ENCODE assay signal across 12 cellular contexts in the genomic region with DNA sequence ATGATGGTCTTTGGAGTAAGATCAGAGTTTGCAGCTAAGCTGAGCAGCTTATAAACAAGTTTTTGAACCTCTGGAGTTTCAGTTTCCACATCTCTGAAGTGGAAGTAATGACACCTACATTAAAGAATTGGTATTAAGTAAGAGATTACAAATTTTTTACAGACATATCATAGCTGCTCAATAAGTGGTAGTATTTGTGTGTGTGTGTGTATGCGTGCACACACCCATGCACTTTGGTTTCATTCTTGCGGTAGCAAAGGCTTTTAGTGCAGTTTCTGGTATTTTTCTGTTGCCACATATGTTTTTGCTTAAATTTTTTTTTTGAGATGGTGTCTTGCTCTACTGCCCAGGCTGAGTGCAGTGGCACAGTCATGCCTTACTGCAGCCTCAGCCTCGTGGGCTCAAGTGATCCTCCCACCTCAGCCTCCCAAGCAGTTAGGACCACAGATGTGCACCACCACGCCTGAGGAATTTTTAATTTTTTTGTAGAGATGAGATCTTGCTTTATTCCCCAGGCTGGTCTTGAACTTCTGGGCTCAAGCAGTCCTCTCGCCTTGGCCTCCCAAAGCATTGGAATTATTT. TPM values are rescaled to one million over a fixed set of nuclear protein-coding genes. Genes with fewer than 3 reads are reported as not detected.
A peak's percentile ranks its signal among the peaks of the same experiment; 100 is the strongest.
DNase-seq lines count a peak whose midpoint lies in the region; ATAC-seq and TF ChIP-seq lines count a peak whose summit lies in the region.
"Had no signal": no experiment of that assay in that cellular context is flagged by ENCODE, and none has a peak within 500 bp of the region (broad histone marks: within the 10 kb centered on the region; RNA-seq: fewer than 3 reads in every experiment).

No MANE protein-coding gene starts in this region.

- no peaks in the 10 kb centered on the region for H3K27me3 Mint-ChIP-seq in activated CD4-positive, alpha-beta memory T cell treated with anti-CD3 and anti-CD28 coated beads, Interleukin-2, amount 10 ng/mL, durations not matched to agents 7 days and 5 days

- H3K4me1 ChIP-seq in DND-41 (ENCODE audit: insufficient read depth, low read length) = peaks cover 42% of the 10 kb centered on the region
- H3K4me1 ChIP-seq in sigmoid colon = peaks cover 0 to 60% (median 36%) of the 10 kb centered on the region in 4 donors
- H3K4me1 ChIP-seq in PC-9 (replicated peaks; ENCODE audit: insufficient read depth) = 0 out of 2 replicates have a peak, but pooled peaks cover 16% of the 10 kb centered on the region

- TF ChIP-seq CTCF in DND-41 (IDR thresholded peaks at IDR 0.05; ENCODE audit: borderline replicate concordance, extremely low read depth, low read length, poor library complexity, severe bottlenecking) (no peak), sigmoid colon (IDR thresholded peaks at IDR 0.05) (no peak), PC-9 (conservative IDR thresholded peaks at IDR 0.05) (no peak), brain microvascular endothelial cell (IDR thresholded peaks at IDR 0.05; ENCODE audit: low read depth, low read length, missing control alignments) (no peak)

- POLR2A ChIA-PET in activated CD4-positive, alpha-beta memory T cell treated with anti-CD3 and anti-CD28 coated beads, Interleukin-2, amount 10 ng/mL, durations not matched to agents 7 days and 5 days (lab: Charles Lee) = interaction anchor here (0.8 to 1.1 kb wide), 2 partner anchors 52 to 726 kb away, joined by 3 read pairs; no protein-coding TSS in a partner anchor
- POLR2A ChIA-PET in PC-9 (lab: Charles Lee; ENCODE audit: unreplicated experiment) = no interaction called here

- ATAC-seq in DND-41 (ENCODE audit: insufficient read depth, low read depth) = no peak

- no peaks in the 10 kb centered on the region for H3K9me2 ChIP-seq in PC-9 (ENCODE audit: insufficient read depth)

- peaks cover 94% of the 10 kb centered on the region for H3K79me2 ChIP-seq in DND-41 (ENCODE audit: insufficient read depth, low read length)
- peaks cover 92% of the 10 kb centered on the region for H3K79me2 ChIP-seq in PC-9 (ENCODE audit: low read depth)

- in situ Hi-C loops in brain microvascular endothelial cell (cut with HindIII; ENCODE audit: low pct_ligation_motif_present, low sequenced_read_pairs) = no loop called here

- H3K9me3 ChIP-seq in DND-41 (ENCODE audit: insufficient read depth, low read length, severe bottlenecking) (no peaks in the 10 kb centered on the region), sigmoid colon (no peaks in the 10 kb centered on the region), PC-9 (ENCODE audit: insufficient read depth, low read depth) (no peaks in the 10 kb centered on the region)
- H3K9me3 ChIP-seq: Caco-2 had no signal

- H3K4me3 Mint-ChIP-seq in activated CD4-positive, alpha-beta memory T cell treated with anti-CD3 and anti-CD28 coated beads, Interleukin-2, amount 10 ng/mL, durations not matched to agents 7 days and 5 days = peak overlapping the region; percentile 28

- H3K9ac ChIP-seq in DND-41 (ENCODE audit: low read depth, low read length) = no peak overlapping the region

- H3K4me2 ChIP-seq in DND-41 (ENCODE audit: insufficient read depth, low read length) (peak overlapping the region; percentile 97; the same call in 1 of the 2 replicates), PC-9 (no peak overlapping the region)

- DNase-seq in AG08395 (ENCODE audit: low spot score) (peak; percentile 21), DND-41 (no peak), fibroblast of peridontal ligament (ENCODE audit: extremely low read depth) (peak; percentile 42), sigmoid colon (no peak), PC-9 (no peak), brain microvascular endothelial cell (no peak)
- DNase-seq in activated CD4-positive, alpha-beta memory T cell treated with anti-CD3 and anti-CD28 coated beads, Interleukin-2, amount 10 ng/mL, durations not matched to agents 7 days and 5 days = no peak
- no peak for DNase-seq in stimulated activated CD4-positive, alpha-beta T cell treated with anti-CD3 and anti-CD28 coated beads, Interleukin-4, amount 100 ng/mL, for 1 hour
- DNase-seq: Caco-2, cerebellar nuclear complex, NCI-H1092 treated with DMSO at 0.1 percent for 48 hours, SW 1271 had no signal

- H3K9me3 Mint-ChIP-seq in activated CD4-positive, alpha-beta memory T cell treated with anti-CD3 and anti-CD28 coated beads, Interleukin-2, amount 10 ng/mL, durations not matched to agents 7 days and 5 days = no peaks in the 10 kb centered on the region

- H3F3A ChIP-seq in PC-9 (ENCODE audit: insufficient read depth, low read depth) = no peaks in the 10 kb centered on the region

- H3K4me3 ChIP-seq in DND-41 (ENCODE audit: low read depth in 1 of 2, low read length in 2 of 2) (0 out of 4 replicates have a peak overlapping the region, but pooled peaks of 1 of the 2 experiments have one; percentile 6), sigmoid colon (no peak overlapping the region), PC-9 (no peak overlapping the region), brain microvascular endothelial cell (ENCODE audit: low read depth, low read length) (no peak overlapping the region)

- peaks cover 41% of the 10 kb centered on the region for H3K4me1 Mint-ChIP-seq in activated CD4-positive, alpha-beta memory T cell treated with anti-CD3 and anti-CD28 coated beads, Interleukin-2, amount 10 ng/mL, durations not matched to agents 7 days and 5 days

- TF ChIP-seq POLR2A in sigmoid colon (IDR thresholded peaks at IDR 0.05) = no peak

- no peak for TF ChIP-seq EP300 in sigmoid colon (IDR thresholded peaks at IDR 0.05)

- 87 to 88% methylated on average over 5 of the region's 5 CpGs for WGBS in sigmoid colon, 2 donors

- H3K36me3 Mint-ChIP-seq in activated CD4-positive, alpha-beta memory T cell treated with anti-CD3 and anti-CD28 coated beads, Interleukin-2, amount 10 ng/mL, durations not matched to agents 7 days and 5 days (ENCODE audit: low read depth) = peaks cover 39% of the 10 kb centered on the region

- H4K20me1 ChIP-seq in DND-41 (ENCODE audit: insufficient read depth, low read length) = peaks cover 55% of the 10 kb centered on the region
- H4K20me1 ChIP-seq in PC-9 (ENCODE audit: insufficient read depth) = no peaks in the 10 kb centered on the region; the same call in 1 of the 2 replicates

- CTCF ChIA-PET in activated CD4-positive, alpha-beta memory T cell treated with anti-CD3 and anti-CD28 coated beads, Interleukin-2, amount 10 ng/mL, durations not matched to agents 7 days and 5 days (lab: Charles Lee) = no interaction called here
- CTCF ChIA-PET in PC-9 (lab: Charles Lee) = no interaction called here

- peak overlapping the region; percentile 61 for H3K27ac Mint-ChIP-seq in activated CD4-positive, alpha-beta memory T cell treated with anti-CD3 and anti-CD28 coated beads, Interleukin-2, amount 10 ng/mL, durations not matched to agents 7 days and 5 days

- H3K27ac ChIP-seq in DND-41 (ENCODE audit: low read length) (no peak overlapping the region), sigmoid colon (no peak overlapping the region), PC-9 (no peak overlapping the region), brain microvascular endothelial cell (no peak overlapping the region)

- BruUV-seq in PC-9 (replicated peaks; lab: Mats Ljungman, UMichigan) = no TSS peak

- H2AFZ ChIP-seq in DND-41 (ENCODE audit: low read depth, low read length) (no peak overlapping the region), PC-9 (no peak overlapping the region)

- intact Hi-C loops in sigmoid colon (cut with DNase I) = no loop called here
- intact Hi-C loops in PC-9 (cut with micrococcal nuclease; ENCODE audit: unreplicated experiment) = no loop called here

- peaks cover 29% of the 10 kb centered on the region for H3K36me3 ChIP-seq in DND-41 (ENCODE audit: insufficient read depth, low read length)
- H3K36me3 ChIP-seq in sigmoid colon = no peaks in the 10 kb centered on the region
- no peaks in the 10 kb centered on the region for H3K36me3 ChIP-seq in PC-9 (ENCODE audit: low read depth)
- no peaks in the 10 kb centered on the region for H3K36me3 ChIP-seq in brain microvascular endothelial cell (replicated peaks)

- H3K27me3 ChIP-seq in DND-41 (ENCODE audit: insufficient read depth, low read length, poor library complexity) (no peaks in the 10 kb centered on the region), sigmoid colon (no peaks in the 10 kb centered on the region), PC-9 (ENCODE audit: insufficient read depth, low read depth) (no peaks in the 10 kb centered on the region), brain microvascular endothelial cell (replicated peaks) (no peaks in the 10 kb centered on the region)

RNA-seq across cellular contexts. Expression of a gene that starts 4.5 kb away (rescaled TPM):
- 10 to 100 TPM; 28.1 to 28.8 TPM for total RNA-seq in activated CD4-positive, alpha-beta memory T cell treated with anti-CD3 and anti-CD28 coated beads, Interleukin-2, amount 10 ng/mL, durations not matched to agents 7 days and 5 days
- total RNA-seq in sigmoid colon (10 to 100 TPM; 15.2 to 24.4 (median 18.1) TPM), PC-9 (2021) (11.0 and 12.1 TPM in 2 replicates)
- polyA plus RNA-seq in sigmoid colon = 1 to 10 TPM; 2.5 to 6.6 (median 6.0) TPM

RNA-seq across cellular contexts. Expression of a gene that starts 52.2 kb away (rescaled TPM):
- 10 to 100 TPM; 17.9 to 20.0 TPM for total RNA-seq in activated CD4-positive, alpha-beta memory T cell treated with anti-CD3 and anti-CD28 coated beads, Interleukin-2, amount 10 ng/mL, durations not matched to agents 7 days and 5 days
- 10 to 100 TPM; 12.5 to 19.9 (median 15.0) TPM for total RNA-seq in sigmoid colon
- 10 to 100 TPM in 1 of 3 donors, 1 to 10 TPM in 2; 9.0 to 12.3 (median 9.7) TPM for polyA plus RNA-seq in sigmoid colon
- total RNA-seq in PC-9 (2021) = 8.2 and 15.8 TPM in 2 replicates

Comparison
In these comparisons a context has a peak if more than half of its experiments do, and no peak if none do; other contexts are left out.
1. DNase-seq: peak in AG08395 (single experiment) and fibroblast of peridontal ligament (single experiment); none in DND-41 (single experiment), activated CD4-positive, alpha-beta memory T cell treated with anti-CD3 and anti-CD28 coated beads, Interleukin-2, amount 10 ng/mL, durations not matched to agents 7 days and 5 days (single experiment), sigmoid colon (single experiment), PC-9 (0 of 2), brain microvascular endothelial cell (single experiment) and stimulated activated CD4-positive, alpha-beta T cell treated with anti-CD3 and anti-CD28 coated beads, Interleukin-4, amount 100 ng/mL, for 1 hour (single experiment).